Comparison of ENCODE assay signal across 12 cellular contexts in the genomic region with DNA sequence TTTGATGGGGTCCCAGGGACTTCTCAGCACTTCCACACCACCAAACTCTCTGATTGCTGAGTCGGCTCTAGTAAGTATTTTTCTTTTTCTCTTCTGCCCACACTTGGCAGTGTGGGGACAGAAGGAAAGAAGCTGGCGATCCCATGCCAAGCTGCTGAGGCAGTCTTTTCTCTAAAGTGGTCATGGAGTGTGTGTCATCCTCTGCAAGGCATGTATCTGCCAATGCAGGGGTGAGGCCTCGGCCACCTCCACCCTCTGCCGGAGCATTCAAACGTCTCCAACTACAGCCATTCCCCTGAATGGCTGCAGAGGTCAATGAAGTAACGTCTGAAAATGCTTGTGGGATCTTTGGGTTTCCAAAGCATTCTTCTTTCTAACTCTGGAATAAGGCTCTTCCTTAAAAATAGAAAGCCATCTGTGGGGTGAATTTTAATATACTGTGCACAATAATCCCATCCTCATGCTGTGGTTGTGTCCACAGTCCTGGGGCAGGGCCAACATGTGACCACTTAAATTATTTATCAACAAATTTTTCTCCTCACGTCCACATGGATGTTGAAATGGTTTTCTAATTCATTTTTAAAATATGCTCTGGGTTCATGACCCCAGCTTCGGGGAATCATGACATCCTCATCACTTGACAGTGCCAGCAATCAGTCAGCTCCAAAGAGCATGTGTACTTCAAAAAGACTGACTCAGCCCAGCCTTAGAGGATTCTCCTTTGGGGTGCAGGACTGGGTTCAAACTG.
DNase-seq lines count a peak whose midpoint lies in the region; ATAC-seq and TF ChIP-seq lines count a peak whose summit lies in the region.
"Had no signal": no experiment of that assay in that cellular context is flagged by ENCODE, and none has a peak within 500 bp of the region (broad histone marks: within the 10 kb centered on the region; RNA-seq: fewer than 3 reads in every experiment).

No MANE protein-coding gene starts in this region.

- peak overlapping the region; percentile 45 to 54 for H3K27ac ChIP-seq in left lung
- H3K27ac ChIP-seq: VCaP had no signal

- H3K36me3 Mint-ChIP-seq in chondrocyte (ENCODE audit: low read depth) = no peaks in the 10 kb centered on the region
- H3K36me3 Mint-ChIP-seq: CD14-positive monocyte had no signal

- no peaks in the 10 kb centered on the region for H3K9me3 ChIP-seq in left lung

- intact Hi-C loops in left lung (cut with DNase I) = no loop called here

- DNase-seq in A172 (ENCODE audit: low spot score) (peak; percentile 92), HK-2 (ENCODE audit: unreplicated experiment) (peak; percentile 53), chondrocyte (ENCODE audit: low spot score) (no peak), left lung (peak in 1 of 2 donors; percentile 55), SW480 (ENCODE audit: low spot score) (no peak), NCI-H187 treated with DMSO at 0.1 percent for 48 hours (lab: John Stamatoyannopoulos, UW) (no peak), erythroblast (lab: John Stamatoyannopoulos, UW) (no peak)
- DNase-seq: central memory CD4-positive, alpha-beta T cell; stimulated activated CD4-positive, alpha-beta T cell treated with anti-CD3 and anti-CD28 coated beads, Interleukin-4, amount 100 ng/mL, for 4 hours had no signal

- H3K27ac Mint-ChIP-seq in chondrocyte (ENCODE audit: unreplicated experiment) = peak overlapping the region; percentile 74

- TF ChIP-seq CTCF in chondrocyte (IDR thresholded peaks at IDR 0.05) (peak; percentile 53), left lung (IDR thresholded peaks at IDR 0.05) (no peak)

- H3K36me3 ChIP-seq in left lung = no peaks in the 10 kb centered on the region

- peaks cover 5 to 15% of the 10 kb centered on the region in 2 donors for H3K4me1 ChIP-seq in left lung

- ATAC-seq in left lung (peak; percentile 37), HG03342 (IDR thresholded peaks at IDR 0.05; ENCODE audit: unreplicated experiment) (no peak)

- H3K27me3 ChIP-seq in left lung = no peaks in the 10 kb centered on the region

- H3K4me3 ChIP-seq in left lung = no peak overlapping the region

- TF ChIP-seq POLR2A in erythroblast (IDR thresholded peaks at IDR 0.05; ENCODE audit: low read length) = no peak

- no peak overlapping the region for H3K4me3 Mint-ChIP-seq in chondrocyte (ENCODE audit: unreplicated experiment)
- H3K4me3 Mint-ChIP-seq: CD14-positive monocyte had no signal

- no peaks in the 10 kb centered on the region for H3K9me3 Mint-ChIP-seq in chondrocyte (ENCODE audit: low read depth)

- H3K27me3 Mint-ChIP-seq in chondrocyte (ENCODE audit: low read depth) = no peaks in the 10 kb centered on the region

- H3K4me1 Mint-ChIP-seq in chondrocyte (ENCODE audit: low read depth) = peaks cover 48% of the 10 kb centered on the region
- H3K4me1 Mint-ChIP-seq: CD14-positive monocyte had no signal

Comparison
In these comparisons a context has a peak if more than half of its experiments do, and no peak if none do; other contexts are left out.
1. DNase-seq: peak in A172 (single experiment) and HK-2 (single experiment); none in chondrocyte (single experiment), SW480 (single experiment), NCI-H187 treated with DMSO at 0.1 percent for 48 hours (single experiment) and erythroblast (0 of 2).